ENCODE assay signal across 9 cellular contexts in the genomic region with DNA sequence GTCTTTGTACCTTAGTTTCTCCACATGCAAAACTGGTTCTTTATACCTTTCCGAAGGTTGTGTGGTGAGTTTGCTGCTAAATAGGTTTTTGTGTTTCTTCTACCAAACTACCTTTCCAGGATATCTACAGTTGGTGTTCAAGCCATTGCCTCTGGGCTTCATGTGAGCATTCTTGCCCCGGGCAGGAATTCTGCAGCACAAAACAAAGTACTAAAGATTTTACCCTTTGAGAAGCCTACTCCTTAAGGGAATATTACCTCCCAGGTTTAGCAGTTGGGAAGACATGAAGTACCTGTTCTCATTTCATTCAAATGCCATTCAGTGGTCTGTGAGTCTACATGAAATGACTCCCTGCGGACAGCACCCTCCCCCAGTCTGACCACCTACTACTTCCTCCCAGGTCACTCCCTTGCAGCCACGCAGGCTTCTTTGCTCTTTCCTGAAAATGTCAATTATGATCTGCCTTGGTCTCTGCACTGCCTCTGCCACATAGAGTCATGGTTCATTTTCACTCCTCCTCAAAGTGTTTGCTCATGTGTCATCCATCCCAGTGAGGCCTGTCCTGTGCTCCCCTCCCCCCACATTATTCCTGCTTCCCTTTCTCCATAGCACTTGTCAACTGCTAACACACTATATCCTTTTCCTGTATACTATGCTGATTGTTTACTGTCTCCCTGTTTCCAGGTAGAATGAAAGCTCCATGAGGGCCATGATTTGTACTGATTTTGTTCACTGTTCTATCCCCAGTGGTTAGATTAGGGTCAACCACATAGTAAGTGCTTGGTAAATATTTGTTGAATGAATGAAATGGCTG. TPM values are rescaled to one million over a fixed set of nuclear protein-coding genes. Genes with fewer than 3 reads are reported as not detected.
DNase-seq lines count a peak whose midpoint lies in the region; ATAC-seq and TF ChIP-seq lines count a peak whose summit lies in the region.
"Had no signal": no experiment of that assay in that cellular context is flagged by ENCODE, and none has a peak within 500 bp of the region (broad histone marks: within the 10 kb centered on the region; RNA-seq: fewer than 3 reads in every experiment).

No MANE protein-coding gene starts in this region.

- intact Hi-C loops in activated T-helper 2 cell treated with anti-CD3 and anti-CD28 coated beads, Interferon-gamma antibody, Interleukin-2, Interleukin-4, amounts not matched to agents 10 μg/mL and 5 μg/mL and 100 μg/mL, durations not matched to agents 14 hours and 24 hours and 36 hours (cut with micrococcal nuclease), result loop anchor here (1.0 to 5.0 kb wide), 3 partner anchors 8 to 35 kb away; partner anchors contain the start of gene PACS1

- H3K27me3 ChIP-seq in upper lobe of left lung, result no peaks in the 10 kb centered on the region

- 73 to 74% methylated on average over 4 of the region's 4 CpGs for WGBS in upper lobe of left lung, 2 donors

- H3K4me3 ChIP-seq in upper lobe of left lung, result no peak overlapping the region
- H3K4me3 ChIP-seq: SK-N-MC had no signal

- H3K36me3 Mint-ChIP-seq in activated T-helper 2 cell treated with anti-CD3 and anti-CD28 coated beads, Interferon-gamma antibody, Interleukin-2, Interleukin-4, amounts not matched to agents 10 μg/mL and 5 μg/mL and 100 μg/mL, durations not matched to agents 14 hours and 24 hours and 36 hours (ENCODE audit: low read depth), result peaks cover 32% of the 10 kb centered on the region
- H3K36me3 Mint-ChIP-seq in naive thymus-derived CD8-positive, alpha-beta T cell, result peaks cover 0 to 42% (median 9%) of the 10 kb centered on the region in 3 donors

- H3K9me3 ChIP-seq in upper lobe of left lung, result no peaks in the 10 kb centered on the region

- ATAC-seq in naive thymus-derived CD8-positive, alpha-beta T cell, result no peak
- ATAC-seq in upper lobe of left lung (ENCODE audit: low FRiP score in 2 of 2), result no peak

- peak; percentile 75 for DNase-seq in DMS53 (lab: John Stamatoyannopoulos, UW)
- peak; percentile 82 for DNase-seq in HT1080 (ENCODE audit: low read depth)
- DNase-seq in activated T-helper 2 cell treated with anti-CD3 and anti-CD28 coated beads, Interferon-gamma antibody, Interleukin-2, Interleukin-4, amounts not matched to agents 10 μg/mL and 5 μg/mL and 100 μg/mL, durations not matched to agents 14 hours and 24 hours and 36 hours (ENCODE audit: low spot score), result no peak
- DNase-seq in naive thymus-derived CD8-positive, alpha-beta T cell, result no peak
- DNase-seq in COLO829 (ENCODE audit: low spot score), result no peak
- no peak for DNase-seq in DMS153 treated with DMSO at 0.1 percent for 48 hours (lab: John Stamatoyannopoulos, UW; ENCODE audit: unreplicated experiment)
- no peak for DNase-seq in upper lobe of left lung
- no peak for DNase-seq in SHP77 treated with DMSO at 0.1 percent for 48 hours (lab: John Stamatoyannopoulos, UW)

- TF ChIP-seq EP300 in upper lobe of left lung (IDR thresholded peaks at IDR 0.05), result no peak

- POLR2A ChIA-PET in naive thymus-derived CD8-positive, alpha-beta T cell (lab: Charles Lee), result interaction anchor here (0.5 to 2.2 kb wide), 7 partner anchors 9 to 599 kb away, joined by 3 to 16 read pairs (median 3); no protein-coding TSS in a partner anchor

- no peaks in the 10 kb centered on the region for H3K27me3 Mint-ChIP-seq in activated T-helper 2 cell treated with anti-CD3 and anti-CD28 coated beads, Interferon-gamma antibody, Interleukin-2, Interleukin-4, amounts not matched to agents 10 μg/mL and 5 μg/mL and 100 μg/mL, durations not matched to agents 14 hours and 24 hours and 36 hours (ENCODE audit: low read depth)
- no peaks in the 10 kb centered on the region for H3K27me3 Mint-ChIP-seq in naive thymus-derived CD8-positive, alpha-beta T cell

- peaks cover 4% of the 10 kb centered on the region for H3K9me3 Mint-ChIP-seq in activated T-helper 2 cell treated with anti-CD3 and anti-CD28 coated beads, Interferon-gamma antibody, Interleukin-2, Interleukin-4, amounts not matched to agents 10 μg/mL and 5 μg/mL and 100 μg/mL, durations not matched to agents 14 hours and 24 hours and 36 hours
- peaks cover 0 to 2% (median 0%) of the 10 kb centered on the region in 9 donors for H3K9me3 Mint-ChIP-seq in naive thymus-derived CD8-positive, alpha-beta T cell

- H3K4me3 Mint-ChIP-seq in activated T-helper 2 cell treated with anti-CD3 and anti-CD28 coated beads, Interferon-gamma antibody, Interleukin-2, Interleukin-4, amounts not matched to agents 10 μg/mL and 5 μg/mL and 100 μg/mL, durations not matched to agents 14 hours and 24 hours and 36 hours (ENCODE audit: low read depth), result peak overlapping the region; percentile 11
- H3K4me3 Mint-ChIP-seq in naive thymus-derived CD8-positive, alpha-beta T cell, result peak overlapping the region in 9 of 10 donors; percentile 15 to 70 (median 54)

- TF ChIP-seq CTCF in upper lobe of left lung (IDR thresholded peaks at IDR 0.05), result no peak

- peaks cover 68% of the 10 kb centered on the region for H3K4me1 Mint-ChIP-seq in activated T-helper 2 cell treated with anti-CD3 and anti-CD28 coated beads, Interferon-gamma antibody, Interleukin-2, Interleukin-4, amounts not matched to agents 10 μg/mL and 5 μg/mL and 100 μg/mL, durations not matched to agents 14 hours and 24 hours and 36 hours (ENCODE audit: low read depth)
- peaks cover 44 to 88% (median 82%) of the 10 kb centered on the region in 4 donors for H3K4me1 Mint-ChIP-seq in naive thymus-derived CD8-positive, alpha-beta T cell

- no peak for TF ChIP-seq POLR2A in upper lobe of left lung (IDR thresholded peaks at IDR 0.05)

- H3K36me3 ChIP-seq in upper lobe of left lung, result no peaks in the 10 kb centered on the region

- peak overlapping the region; percentile 76 for H3K27ac Mint-ChIP-seq in activated T-helper 2 cell treated with anti-CD3 and anti-CD28 coated beads, Interferon-gamma antibody, Interleukin-2, Interleukin-4, amounts not matched to agents 10 μg/mL and 5 μg/mL and 100 μg/mL, durations not matched to agents 14 hours and 24 hours and 36 hours
- peak overlapping the region; percentile 37 to 91 (median 75) for H3K27ac Mint-ChIP-seq in naive thymus-derived CD8-positive, alpha-beta T cell

- H3K4me1 ChIP-seq in upper lobe of left lung, result peaks cover 4 to 23% (median 15%) of the 10 kb centered on the region in 4 donors

- no peak overlapping the region for H3K27ac ChIP-seq in upper lobe of left lung
- H3K27ac ChIP-seq: SK-N-MC had no signal

RNA-seq across cellular contexts. Expression of gene PACS1, which starts 36.9 kb away (rescaled TPM):
- 10.4 and 17.8 TPM in 2 replicates for total RNA-seq in HT1080 (2014; rRNA removed; shearing (Covaris generic))
- 39.4 and 48.5 TPM in 2 replicates for polyA plus RNA-seq in HT1080 (2015; cell fraction: cytosol; rRNA removed)
- 30.0 and 37.5 TPM in 2 replicates for polyA plus RNA-seq in HT1080 (2015; cell fraction: nucleus; rRNA removed)
- total RNA-seq in activated T-helper 2 cell treated with anti-CD3 and anti-CD28 coated beads, Interferon-gamma antibody, Interleukin-2, Interleukin-4, amounts not matched to agents 10 μg/mL and 5 μg/mL and 100 μg/mL, durations not matched to agents 14 hours and 24 hours and 36 hours, result 75.6 and 83.7 TPM in 2 replicates
- total RNA-seq in naive thymus-derived CD8-positive, alpha-beta T cell, result 100 to 1,000 TPM; 312 to 317 TPM
- 10 to 100 TPM; 35.9 to 98.8 (median 49.9) TPM for polyA plus RNA-seq in naive thymus-derived CD8-positive, alpha-beta T cell
- 100 to 1,000 TPM in 1 of 6 donors, 10 to 100 TPM in 5; 39.8 to 123 (median 51.1) TPM for total RNA-seq in upper lobe of left lung

RNA-seq across cellular contexts. Expression of gene SF3B2, which starts 54.8 kb away (rescaled TPM):
- 230 and 239 TPM in 2 replicates for total RNA-seq in HT1080 (2014; rRNA removed; shearing (Covaris generic))
- 160 and 162 TPM in 2 replicates for polyA plus RNA-seq in HT1080 (2015; cell fraction: cytosol; rRNA removed)
- polyA plus RNA-seq in HT1080 (2015; cell fraction: nucleus; rRNA removed), result 304 and 323 TPM in 2 replicates
- total RNA-seq in activated T-helper 2 cell treated with anti-CD3 and anti-CD28 coated beads, Interferon-gamma antibody, Interleukin-2, Interleukin-4, amounts not matched to agents 10 μg/mL and 5 μg/mL and 100 μg/mL, durations not matched to agents 14 hours and 24 hours and 36 hours, result 252 and 268 TPM in 2 replicates
- 100 to 1,000 TPM; 184 to 197 TPM for total RNA-seq in naive thymus-derived CD8-positive, alpha-beta T cell
- 100 to 1,000 TPM in 1 of 3 donors, 10 to 100 TPM in 2; 70.3 to 115 (median 91.6) TPM for polyA plus RNA-seq in naive thymus-derived CD8-positive, alpha-beta T cell
- 100 to 1,000 TPM; 142 to 193 (median 173) TPM for total RNA-seq in upper lobe of left lung

RNA-seq across cellular contexts. Expression of gene GAL3ST3, which starts 58.0 kb away (rescaled TPM):
- not detected in 2 replicates for total RNA-seq in HT1080 (2014; rRNA removed; shearing (Covaris generic))
- polyA plus RNA-seq in HT1080 (2015; cell fraction: cytosol; rRNA removed), result not detected in 2 replicates
- not detected in 2 replicates for polyA plus RNA-seq in HT1080 (2015; cell fraction: nucleus; rRNA removed)
- total RNA-seq in activated T-helper 2 cell treated with anti-CD3 and anti-CD28 coated beads, Interferon-gamma antibody, Interleukin-2, Interleukin-4, amounts not matched to agents 10 μg/mL and 5 μg/mL and 100 μg/mL, durations not matched to agents 14 hours and 24 hours and 36 hours, result 0.18 TPM in 1 of 2 replicates, not detected in the other
- not detected for total RNA-seq in naive thymus-derived CD8-positive, alpha-beta T cell
- under 1 TPM in 1 of 3 donors, not detected in 2; 0.27 TPM for polyA plus RNA-seq in naive thymus-derived CD8-positive, alpha-beta T cell
- total RNA-seq in upper lobe of left lung, result 1 to 10 TPM in 1 of 6 donors, not detected in 5; 2.4 TPM

Comparison
In these comparisons a context has a peak if more than half of its experiments do, and no peak if none do; other contexts are left out.
1. DNase-seq: peak in DMS53 (single experiment) and HT1080 (single experiment); none in activated T-helper 2 cell treated with anti-CD3 and anti-CD28 coated beads, Interferon-gamma antibody, Interleukin-2, Interleukin-4, amounts not matched to agents 10 μg/mL and 5 μg/mL and 100 μg/mL, durations not matched to agents 14 hours and 24 hours and 36 hours (single experiment), naive thymus-derived CD8-positive, alpha-beta T cell (0 of 10), COLO829 (single experiment), DMS153 treated with DMSO at 0.1 percent for 48 hours (single experiment), upper lobe of left lung (0 of 2) and SHP77 treated with DMSO at 0.1 percent for 48 hours (single experiment).